Comparison of ENCODE assay signal across 25 cellular contexts in the genomic region with DNA sequence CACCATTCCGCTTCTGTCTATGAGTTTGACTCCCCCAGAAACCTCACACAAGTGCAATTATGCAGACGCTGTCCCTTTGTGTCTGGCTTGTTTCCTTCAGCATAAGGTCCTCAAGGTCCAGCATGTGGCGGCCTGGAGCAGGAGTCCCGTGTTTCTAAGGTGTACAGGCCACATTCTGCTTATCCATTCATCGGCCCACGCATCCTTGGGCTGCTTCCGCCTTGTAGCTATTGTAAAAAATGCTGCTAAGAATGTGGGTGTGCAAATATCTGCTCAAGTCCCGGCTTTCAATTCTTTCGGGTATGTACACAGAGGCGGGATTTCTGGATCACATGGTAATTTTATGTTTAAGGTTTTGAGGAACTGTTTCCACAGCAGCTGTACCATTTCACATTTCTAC. TPM values are rescaled to one million over a fixed set of nuclear protein-coding genes. Genes with fewer than 3 reads are reported as not detected.
DNase-seq lines count a peak whose midpoint lies in the region; ATAC-seq, FAIRE-seq and TF ChIP-seq lines count a peak whose summit lies in the region.
"Had no signal": no experiment of that assay in that cellular context is flagged by ENCODE, and none has a peak within 500 bp of the region (broad histone marks: within the 10 kb centered on the region; RNA-seq: fewer than 3 reads in every experiment).

No MANE protein-coding gene starts in this region.

- peak overlapping the region; percentile 0 for H3K4me3 Mint-ChIP-seq in natural killer cell
- H3K4me3 Mint-ChIP-seq in natural killer cell treated with Interleukin-12 subunit alpha and Interleukin-12 subunit beta and Interleukin-15 and Interleukin-18, amount 100 ng/mL, for 72 hours, result no peak overlapping the region
- no peak overlapping the region for H3K4me3 Mint-ChIP-seq in naive thymus-derived CD4-positive, alpha-beta T cell
- H3K4me3 Mint-ChIP-seq: B cell, CD14-positive monocyte, HFFc6 had no signal

- TSS peak; percentile 38 for BruUV-seq in GM12878 (replicated peaks; lab: Mats Ljungman, UMichigan)

- H3K4me1 ChIP-seq in GM12878 (ENCODE audit: control insufficient read depth, insufficient read depth, low read length), result no peaks in the 10 kb centered on the region
- no peaks in the 10 kb centered on the region for H3K4me1 ChIP-seq in naive thymus-derived CD4-positive, alpha-beta T cell (ENCODE audit: control insufficient read depth in 2 of 2, insufficient read depth in 2 of 2, low read length in 2 of 2)

- TF ChIP-seq EP300 in GM12878 (IDR thresholded peaks at IDR 0.05; ENCODE audit: borderline replicate concordance in 1 of 2, control insufficient read depth in 1 of 2, low read depth in 2 of 2, low read length in 2 of 2), result no peak

- H2AFZ ChIP-seq in GM12878 (ENCODE audit: control insufficient read depth, low read depth, low read length), result no peak overlapping the region

- RAD21 ChIA-PET in GM12878 (lab: Charles Lee; ENCODE audit: unreplicated experiment), result no interaction called here

- H3K4me2 ChIP-seq in GM12878 (ENCODE audit: control insufficient read depth, insufficient read depth), result no peak overlapping the region

- no peak for TF ChIP-seq RAD21 in GM12878 (IDR thresholded peaks at IDR 0.05; ENCODE audit: insufficient read depth, low read depth, low read length)

- H3K4me1 Mint-ChIP-seq in natural killer cell, result peaks cover 14 to 18% of the 10 kb centered on the region in 2 donors
- peaks cover 0 to 3% of the 10 kb centered on the region in 2 donors for H3K4me1 Mint-ChIP-seq in natural killer cell treated with Interleukin-12 subunit alpha and Interleukin-12 subunit beta and Interleukin-15 and Interleukin-18, amount 100 ng/mL, for 72 hours (ENCODE audit: low read depth in 2 of 2)
- H3K4me1 Mint-ChIP-seq in naive thymus-derived CD4-positive, alpha-beta T cell, result peaks cover 4 to 23% (median 7%) of the 10 kb centered on the region in 7 donors
- H3K4me1 Mint-ChIP-seq: B cell, CD14-positive monocyte had no signal

- H3K9me3 ChIP-seq in GM12878 (replicated peaks; ENCODE audit: control insufficient read depth, insufficient read depth, low read length), result no peaks in the 10 kb centered on the region
- no peaks in the 10 kb centered on the region for H3K9me3 ChIP-seq in naive thymus-derived CD4-positive, alpha-beta T cell (ENCODE audit: control insufficient read depth in 2 of 3, low read length in 3 of 3)
- H3K9me3 ChIP-seq: MG63 had no signal

- peaks cover 32% of the 10 kb centered on the region for H3K36me3 Mint-ChIP-seq in natural killer cell
- H3K36me3 Mint-ChIP-seq in natural killer cell treated with Interleukin-12 subunit alpha and Interleukin-12 subunit beta and Interleukin-15 and Interleukin-18, amount 100 ng/mL, for 72 hours, result peaks cover 6% of the 10 kb centered on the region
- H3K36me3 Mint-ChIP-seq in naive thymus-derived CD4-positive, alpha-beta T cell, result peaks cover 12 to 61% (median 31%) of the 10 kb centered on the region in 5 donors

- peak overlapping the region; percentile 3 to 49 for H3K27ac Mint-ChIP-seq in natural killer cell
- no peak overlapping the region for H3K27ac Mint-ChIP-seq in natural killer cell treated with Interleukin-12 subunit alpha and Interleukin-12 subunit beta and Interleukin-15 and Interleukin-18, amount 100 ng/mL, for 72 hours
- peak overlapping the region in 6 of 9 donors; percentile 5 to 74 (median 28) for H3K27ac Mint-ChIP-seq in naive thymus-derived CD4-positive, alpha-beta T cell
- H3K27ac Mint-ChIP-seq: B cell, HFFc6 had no signal

- no peak for TF ChIP-seq POLR2A in GM12878 (IDR thresholded peaks at IDR 0.05; ENCODE audit: low read depth, low read length)

- SMC1A ChIA-PET in GM12878 (lab: Charles Lee; ENCODE audit: uncharacterized antibody, unreplicated experiment), result no interaction called here

- H3K79me2 ChIP-seq in GM12878 (ENCODE audit: control insufficient read depth, insufficient read depth, low read length), result no peaks in the 10 kb centered on the region

- 97% methylated on average over 10 of the region's 10 CpGs for WGBS in GM12878 (ENCODE audit: insufficient coverage, insufficient replicate concordance, low lambda C conversion rate, missing lambda C conversion rate)

- H3K27ac ChIP-seq in GM12878 (ENCODE audit: control insufficient read depth, insufficient read depth), result no peak overlapping the region
- H3K27ac ChIP-seq in naive thymus-derived CD4-positive, alpha-beta T cell (ENCODE audit: low read depth, low read length), result no peak overlapping the region
- no peak overlapping the region for H3K27ac ChIP-seq in substantia nigra (ENCODE audit: low read depth, low read length, poor library complexity, severe bottlenecking)

- H3K9ac ChIP-seq in GM12878 (ENCODE audit: control insufficient read depth, insufficient read depth, low read length), result no peak overlapping the region

- no peak for DNase-seq in natural killer cell
- DNase-seq in natural killer cell treated with Interleukin-12 subunit alpha and Interleukin-12 subunit beta and Interleukin-15 and Interleukin-18, amount 100 ng/mL, for 72 hours (ENCODE audit: low spot score), result no peak
- no peak for DNase-seq in GM12878 (ENCODE audit: low read depth, low spot score)
- DNase-seq in naive thymus-derived CD4-positive, alpha-beta T cell, result no peak
- no peak for DNase-seq in sciatic nerve (ENCODE audit: low spot score)
- DNase-seq in substantia nigra (lab: John Stamatoyannopoulos, UW), result no peak
- no peak for DNase-seq in DMS153 (lab: John Stamatoyannopoulos, UW)
- DNase-seq in foreskin fibroblast, result no peak
- DNase-seq: DMS79 treated with DMSO at 0.1 percent for 48 hours, H7, HFFc6, MG63, NCI-H1417, NCI-H1694 treated with DMSO at 0.1 percent for 48 hours, NCI-H2081 treated with DMSO at 0.1 percent for 48 hours, NCI-H2171 treated with DMSO at 0.1 percent for 48 hours, NCI-H524 treated with DMSO at 0.1 percent for 48 hours, NCI-H82, OCI-M1 had no signal

- in situ Hi-C loops in GM12878 (cut with MboI), result no loop called here

- no peak for FAIRE-seq in GM12878 (lab: Jason Lieb, UNC)
- FAIRE-seq: GM12891, HepG2, K562 had no signal

- CTCF ChIA-PET in GM12878 (lab: Yijun Ruan, JAX), result no interaction called here
- CTCF ChIA-PET in naive thymus-derived CD4-positive, alpha-beta T cell (lab: Charles Lee), result no interaction called here

- H3K9me3 Mint-ChIP-seq in natural killer cell, result no peaks in the 10 kb centered on the region
- H3K9me3 Mint-ChIP-seq in natural killer cell treated with Interleukin-12 subunit alpha and Interleukin-12 subunit beta and Interleukin-15 and Interleukin-18, amount 100 ng/mL, for 72 hours, result no peaks in the 10 kb centered on the region
- no peaks in the 10 kb centered on the region for H3K9me3 Mint-ChIP-seq in naive thymus-derived CD4-positive, alpha-beta T cell
- H3K9me3 Mint-ChIP-seq: CD14-positive monocyte, HFFc6 had no signal

- no peaks in the 10 kb centered on the region for H3K27me3 ChIP-seq in GM12878 (replicated peaks in 1 of 2; ENCODE audit: control insufficient read depth in 2 of 2, insufficient read depth in 2 of 2, low read length in 1 of 2)
- H3K27me3 ChIP-seq in naive thymus-derived CD4-positive, alpha-beta T cell (ENCODE audit: control insufficient read depth in 2 of 2, insufficient read depth in 2 of 2, low read length in 2 of 2), result no peaks in the 10 kb centered on the region
- H3K27me3 ChIP-seq: MG63 had no signal

- intact Hi-C loops in natural killer cell (cut with micrococcal nuclease) (loop anchor here (5.0 kb wide), 1 partner anchor 36 kb away; a partner anchor contains a TSS), GM12878 (cut with micrococcal nuclease; ENCODE audit: unreplicated experiment) (no loop called here), sciatic nerve (cut with DNase I) (no loop called here)
- intact Hi-C loops in naive thymus-derived CD4-positive, alpha-beta T cell (cut with micrococcal nuclease), result no loop called here

- no peaks in the 10 kb centered on the region for H3K27me3 Mint-ChIP-seq in natural killer cell (ENCODE audit: low read depth in 2 of 2)
- no peaks in the 10 kb centered on the region for H3K27me3 Mint-ChIP-seq in natural killer cell treated with Interleukin-12 subunit alpha and Interleukin-12 subunit beta and Interleukin-15 and Interleukin-18, amount 100 ng/mL, for 72 hours
- H3K27me3 Mint-ChIP-seq in naive thymus-derived CD4-positive, alpha-beta T cell, result no peaks in the 10 kb centered on the region
- H3K27me3 Mint-ChIP-seq: B cell had no signal

- H3K4me3 ChIP-seq in GM12878 (no peak overlapping the region), foreskin fibroblast (ENCODE audit: low read depth in 1 of 2, low read length in 2 of 2) (no peak overlapping the region)
- H3K4me3 ChIP-seq in naive thymus-derived CD4-positive, alpha-beta T cell (ENCODE audit: low read length), result no peak overlapping the region
- H3K4me3 ChIP-seq: K562, MG63 had no signal

- peaks cover 3 to 14% of the 10 kb centered on the region in 2 experiments; a peak in 3 of 4 replicates for H3K36me3 ChIP-seq in GM12878 (ENCODE audit: control insufficient read depth in 2 of 2, insufficient read depth in 2 of 2, low read length in 1 of 2)
- peaks cover 19 to 82% (median 27%) of the 10 kb centered on the region in 3 experiments for H3K36me3 ChIP-seq in naive thymus-derived CD4-positive, alpha-beta T cell (ENCODE audit: control insufficient read depth in 2 of 3, insufficient read depth in 3 of 3, low read length in 3 of 3)
- H3K36me3 ChIP-seq: MG63 had no signal

- no peak for TF ChIP-seq CTCF in natural killer cell (IDR thresholded peaks at IDR 0.05)
- no peak for TF ChIP-seq CTCF in GM12878 (IDR thresholded peaks at IDR 0.05 in 2 of 3, conservative IDR thresholded peaks at IDR 0.05 in 1 of 3; ENCODE audit: control insufficient read depth in 2 of 3, extremely low read depth in 1 of 3, insufficient read depth in 1 of 3, low read depth in 3 of 3, low read length in 3 of 3)
- no peak for TF ChIP-seq CTCF in foreskin fibroblast (IDR thresholded peaks at IDR 0.05; ENCODE audit: low read depth, low read length)

- POLR2A ChIA-PET in GM12878 (lab: Charles Lee), result no interaction called here
- POLR2A ChIA-PET in naive thymus-derived CD4-positive, alpha-beta T cell (lab: Charles Lee), result interaction anchor here (1.1 kb wide), 1 partner anchor 73 kb away, joined by 3 read pairs; no protein-coding TSS in a partner anchor

- ATAC-seq in natural killer cell, result peak in 1 of 3 donors; percentile 10
- no peak for ATAC-seq in natural killer cell treated with Interleukin-12 subunit alpha and Interleukin-12 subunit beta and Interleukin-15 and Interleukin-18, amount 100 ng/mL, for 72 hours
- no peak for ATAC-seq in GM12878
- ATAC-seq in naive thymus-derived CD4-positive, alpha-beta T cell, result no peak
- peak; percentile 23 for ATAC-seq in sciatic nerve
- ATAC-seq: HepG2, K562, Right ventricle myocardium inferior had no signal

- no peaks in the 10 kb centered on the region for H4K20me1 ChIP-seq in GM12878 (ENCODE audit: control insufficient read depth, insufficient read depth)

RNA-seq across cellular contexts. Expression of a gene that starts 38.2 kb away (rescaled TPM):
- total RNA-seq in natural killer cell, result 100 to 1,000 TPM; 137 to 163 (median 160) TPM
- 10 to 100 TPM; 24.4 to 31.8 TPM for total RNA-seq in natural killer cell treated with Interleukin-12 subunit alpha and Interleukin-12 subunit beta and Interleukin-15 and Interleukin-18, amount 100 ng/mL, for 72 hours
- 113 and 114 TPM in 2 replicates for total RNA-seq in GM12878 (2013; cell fraction: nucleolus; rRNA removed)
- 33.0 and 36.3 TPM in 2 replicates for total RNA-seq in GM12878 (2014; rRNA removed)
- total RNA-seq in GM12878 (2014; rRNA removed; fragmentation: Illumina TruSeq; extraction: Trizol), result 25.3 and 26.6 TPM in 2 replicates
- 24.7 and 25.8 TPM in 2 replicates for total RNA-seq in GM12878 (2021)
- polyA plus RNA-seq in GM12878 (2011; ENCODE audit: low read depth), result 14.5 TPM
- polyA plus RNA-seq in GM12878 (2011; rRNA removed), result 44.6 and 53.2 TPM in 2 replicates
- 32.6 and 32.8 TPM in 2 replicates for polyA plus RNA-seq in GM12878 (2011; cell fraction: cytosol; rRNA removed)
- 45.8 and 49.1 TPM in 2 replicates for polyA plus RNA-seq in GM12878 (2011; cell fraction: nucleus; rRNA removed)
- polyA plus RNA-seq in GM12878 (2012), result 18.7 and 24.3 TPM in 2 replicates
- 22.7 and 23.8 TPM in 2 replicates for polyA plus RNA-seq in GM12878 (2014; fragmentation: Illumina TruSeq; extraction: Trizol)
- 1 to 10 TPM; 1.9 to 3.2 TPM for polyA plus RNA-seq in GM12878 (2014; fragmentation: Nextera tagmentation; extraction: Ambion mirVana)
- 19.1 and 20.1 TPM in 2 replicates for polyA plus RNA-seq in GM12878 (2014; rRNA removed)
- 10 to 100 TPM in 1 of 2 experiments, 1 to 10 TPM in 1; 2.8 to 19.7 TPM for polyA plus RNA-seq in GM12878 (2016; fragmentation: Nextera tagmentation; extraction: Ambion mirVana)
- polyA minus RNA-seq in GM12878 (2011; rRNA and poly(A)+ RNA removed), result 50.8 and 59.8 TPM in 2 replicates
- polyA minus RNA-seq in GM12878 (2011; cell fraction: cytosol; rRNA and poly(A)+ RNA removed), result 30.4 and 30.6 TPM in 2 replicates
- polyA minus RNA-seq in GM12878 (2011; cell fraction: nucleus; rRNA and poly(A)+ RNA removed), result 23.1 and 31.4 TPM in 2 replicates
- 100 to 1,000 TPM; 103 to 129 (median 113) TPM for total RNA-seq in naive thymus-derived CD4-positive, alpha-beta T cell
- polyA plus RNA-seq in naive thymus-derived CD4-positive, alpha-beta T cell, result 10 to 100 TPM; 46.3 to 87.2 TPM
- 103 TPM for total RNA-seq in sciatic nerve

Comparison
In these comparisons a context has a peak if more than half of its experiments do, and no peak if none do; other contexts are left out.
1. H3K27ac Mint-ChIP-seq: peak in natural killer cell (2 of 2) and naive thymus-derived CD4-positive, alpha-beta T cell (6 of 9); none in natural killer cell treated with Interleukin-12 subunit alpha and Interleukin-12 subunit beta and Interleukin-15 and Interleukin-18, amount 100 ng/mL, for 72 hours (0 of 2).